ENCODE assay signal across 8 cellular contexts in genomic region chr1:827221-828063, GRCh38.
DNase-seq lines count a peak whose midpoint lies in the region; ATAC-seq and TF ChIP-seq lines count a peak whose summit lies in the region.
"Not testable (repeated sequence)": the region's sequence is repeated elsewhere in the genome, so short reads cannot be mapped to it uniquely, and the experiment has no call there.

No MANE protein-coding gene starts in this region.

- RAD21 ChIA-PET in HCT116 (lab: Charles Lee; ENCODE audit: low non-redundant PET in 1 of 2, low total read pairs in 2 of 2, uncharacterized antibody in 2 of 2, unreplicated experiment in 2 of 2), result not testable (repeated sequence)

- TF ChIP-seq RAD21 in HCT116 (IDR thresholded peaks at IDR 0.05; ENCODE audit: low read depth), result not testable (repeated sequence)

- intact Hi-C loops in HCT116 (cut with micrococcal nuclease), result not testable (repeated sequence)

- H3K4me3 ChIP-seq in HCT116 (replicated peaks in 1 of 2; ENCODE audit: low read depth in 1 of 2, low read length in 2 of 2) (peak overlapping the region; percentile 51 to 67), MM.1S (ENCODE audit: low read length) (peak overlapping the region; percentile 68), SJCRH30 (peak overlapping the region; percentile 90), gastroesophageal sphincter (peak overlapping the region; percentile 64 to 66), neutrophil (ENCODE audit: low read depth in 1 of 2, low read length in 1 of 2) (peak overlapping the region; percentile 64 to 76), subcutaneous abdominal adipose tissue (ENCODE audit: low read depth in 1 of 5, low read length in 5 of 5) (peak overlapping the region in 4 of 5 donors; percentile 60 to 73 (median 70))

- POLR2A ChIA-PET in HCT116 (lab: Charles Lee), result not testable (repeated sequence)

- peak overlapping the region; percentile 73 for H3K9ac ChIP-seq in HCT116 (ENCODE audit: low read length)
- H3K9ac ChIP-seq in MM.1S (ENCODE audit: low read length), result peak overlapping the region; percentile 68
- H3K9ac ChIP-seq in subcutaneous abdominal adipose tissue (ENCODE audit: low read length in 5 of 5), result peak overlapping the region in 3 of 5 donors; percentile 64 to 77 (median 69)

- TF ChIP-seq EP300 in gastroesophageal sphincter (IDR thresholded peaks at IDR 0.05), result not testable (repeated sequence)

- CTCF ChIA-PET in HCT116 (lab: Charles Lee), result not testable (repeated sequence)

- not testable (repeated sequence) for H3K9me3 ChIP-seq in HCT116 (ENCODE audit: control insufficient read depth in 1 of 2, insufficient read depth in 1 of 2, low read depth in 1 of 2, low read length in 2 of 2); MM.1S (replicated peaks; ENCODE audit: insufficient read depth, low read length); SJCRH30 (replicated peaks); gastroesophageal sphincter; neutrophil; subcutaneous abdominal adipose tissue (ENCODE audit: control insufficient read depth in 5 of 5, low read length in 5 of 5)

- not testable (repeated sequence) for H3K4me1 ChIP-seq in HCT116 (ENCODE audit: control insufficient read depth in 1 of 2, insufficient read depth in 2 of 2, low read length in 2 of 2); MM.1S (ENCODE audit: low read length)
- peaks cover 15% of the 10 kb centered on the region for H3K4me1 ChIP-seq in SJCRH30
- H3K4me1 ChIP-seq in gastroesophageal sphincter, result peaks cover 0 to 42% (median 5%) of the 10 kb centered on the region in 3 donors
- peaks cover 14 to 16% of the 10 kb centered on the region in 2 experiments for H3K4me1 ChIP-seq in neutrophil (ENCODE audit: control insufficient read depth in 1 of 2, insufficient read depth in 1 of 2, low read depth in 1 of 2, low read length in 1 of 2)
- H3K4me1 ChIP-seq in subcutaneous abdominal adipose tissue (ENCODE audit: control insufficient read depth in 5 of 5, insufficient read depth in 5 of 5, low read length in 5 of 5), result peaks cover 1 to 21% (median 9%) of the 10 kb centered on the region in 5 donors

- not testable (repeated sequence) for H3F3A ChIP-seq in MM.1S (ENCODE audit: insufficient read depth, low read length)

- not testable (repeated sequence) for H2AFZ ChIP-seq in HCT116 (ENCODE audit: low read depth, low read length, poor library complexity, severe bottlenecking)
- H2AFZ ChIP-seq in MM.1S (ENCODE audit: low read length), result peak overlapping the region; percentile 51; the same call in 1 of the 2 replicates

- H3K4me2 ChIP-seq in HCT116 (ENCODE audit: low read length) (peak overlapping the region; percentile 68), MM.1S (ENCODE audit: low read depth, low read length) (peak overlapping the region; percentile 61; the same call in 1 of the 2 replicates)

- H3K9me2 ChIP-seq in HCT116 (ENCODE audit: insufficient read depth); MM.1S (replicated peaks; ENCODE audit: insufficient read depth, low read length): not testable (repeated sequence)

- not testable (repeated sequence) for BruUV-seq in HCT116 (replicated peaks; lab: Mats Ljungman, UMichigan)

- 0% methylated on average over 10 of the region's 105 CpGs; no CpG with 5 or more reads in 1 of the 2 donors for WGBS in gastroesophageal sphincter (ENCODE audit: low coverage in 1 of 2), 2 donors

- ATAC-seq in HCT116, result peak; percentile 89
- ATAC-seq in gastroesophageal sphincter, result peak; percentile 96

- H3K27ac ChIP-seq in HCT116 (ENCODE audit: low read depth, low read length) (peak overlapping the region; percentile 76), MM.1S (ENCODE audit: low read length) (peak overlapping the region; percentile 59; the same call in 1 of the 2 replicates), SJCRH30 (peak overlapping the region; percentile 60), gastroesophageal sphincter (peak overlapping the region; percentile 85 to 95 (median 92)), neutrophil (peak overlapping the region; percentile 93), subcutaneous abdominal adipose tissue (ENCODE audit: low read depth, low read length) (peak overlapping the region; percentile 74)

- peak; percentile 94 for DNase-seq in GM03348 (ENCODE audit: low spot score)
- peak; percentile 70 for DNase-seq in HCT116 (ENCODE audit: low read depth, low spot score)
- peak; percentile 84 for DNase-seq in MM.1S
- peak; percentile 93 to 97 for DNase-seq in SJCRH30
- peak; percentile 83 to 94 (median 88) for DNase-seq in activated naive CD4-positive, alpha-beta T cell (lab: John Stamatoyannopoulos, UW)

- TF ChIP-seq CTCF in HCT116 (IDR thresholded peaks at IDR 0.05 in 2 of 3, conservative IDR thresholded peaks at IDR 0.05 in 1 of 3; ENCODE audit: borderline replicate concordance in 1 of 3, insufficient read depth in 1 of 3, low read depth in 2 of 3, low read length in 2 of 3); MM.1S (IDR thresholded peaks at IDR 0.05; ENCODE audit: low read length); gastroesophageal sphincter (IDR thresholded peaks at IDR 0.05): not testable (repeated sequence)
- TF ChIP-seq CTCF in neutrophil (IDR thresholded peaks at IDR 0.05), result peak; percentile 23

- H4K20me1 ChIP-seq in HCT116 (ENCODE audit: insufficient read depth); MM.1S (ENCODE audit: insufficient read depth, low read length): not testable (repeated sequence)

- H3K79me2 ChIP-seq in HCT116 (ENCODE audit: insufficient read depth, low read length) (peaks cover 17% of the 10 kb centered on the region), MM.1S (ENCODE audit: low read length) (peaks cover 20% of the 10 kb centered on the region)

- H3K27me3 ChIP-seq in HCT116 (ENCODE audit: insufficient read depth, low read length); MM.1S (replicated peaks; ENCODE audit: insufficient read depth, low read length); SJCRH30; gastroesophageal sphincter; neutrophil; subcutaneous abdominal adipose tissue (ENCODE audit: control insufficient read depth in 5 of 5, insufficient read depth in 4 of 5, low read length in 5 of 5): not testable (repeated sequence)

- H3K36me3 ChIP-seq in HCT116 (ENCODE audit: control insufficient read depth in 1 of 2, insufficient read depth in 2 of 2, low read length in 2 of 2); MM.1S (replicated peaks; ENCODE audit: insufficient read depth, low read length); SJCRH30; gastroesophageal sphincter; neutrophil; subcutaneous abdominal adipose tissue (ENCODE audit: control insufficient read depth in 5 of 5, insufficient read depth in 5 of 5, low read length in 5 of 5): not testable (repeated sequence)

- TF ChIP-seq POLR2A in HCT116 (IDR thresholded peaks at IDR 0.05; ENCODE audit: borderline replicate concordance, extremely low read depth, insufficient read depth, insufficient read length), result not testable (repeated sequence)
- peak; percentile 47 to 75 for TF ChIP-seq POLR2A in gastroesophageal sphincter (IDR thresholded peaks at IDR 0.05)

TF ChIP-seq in HCT116, 20 proteins besides CTCF, POLR2A, EP300 and RAD21:
- TF ChIP-seq POLR2AphosphoS5 (IDR thresholded peaks at IDR 0.05; ENCODE audit: low read depth, low read length) (peak; percentile 62), SP1 (IDR thresholded peaks at IDR 0.05; ENCODE audit: low read depth) (peak; percentile 61), YY1 (IDR thresholded peaks at IDR 0.05; ENCODE audit: extremely low read depth, insufficient replicate concordance, low read depth, low read length) (peak; percentile 23), CBX3 (IDR thresholded peaks at IDR 0.05; ENCODE audit: low read depth) (peak; percentile 80; the same call in 1 of the 2 replicates), MAX (IDR thresholded peaks at IDR 0.05) (peak; percentile 59; the same call in 1 of the 2 replicates), EGR1 (IDR thresholded peaks at IDR 0.05; ENCODE audit: low read depth) (peak; percentile 68), SIN3A (IDR thresholded peaks at IDR 0.05; ENCODE audit: low read depth) (peak; percentile 68)

Comparison
In these comparisons a context has a peak if more than half of its experiments do, and no peak if none do; other contexts are left out.
1. Peak in every context shown above with its lines: DNase-seq, ATAC-seq, H3K4me3 ChIP-seq and H3K27ac ChIP-seq.